ENCODE assay signal across 28 cellular contexts in genomic region chr2:96549466-96549785, GRCh38. TPM values are rescaled to one million over a fixed set of nuclear protein-coding genes. Genes with fewer than 3 reads are reported as not detected.
DNase-seq lines count a peak whose midpoint lies in the region; ATAC-seq, FAIRE-seq and TF ChIP-seq lines count a peak whose summit lies in the region.
"Had no signal": no experiment of that assay in that cellular context is flagged by ENCODE, and none has a peak within 500 bp of the region (broad histone marks: within the 10 kb centered on the region; RNA-seq: fewer than 3 reads in every experiment).

No MANE protein-coding gene starts in this region.

- in situ Hi-C loops in GM12878 (cut with MboI), result no loop called here

- ATAC-seq in A549 (peak in 1 of 2 experiments; percentile 5; a peak in 3 of 6 replicates), GM12878 (no peak)

- no peak for TF ChIP-seq POLR2A in A549 (IDR thresholded peaks at IDR 0.05; ENCODE audit: low read length)
- TF ChIP-seq POLR2A in GM12891 (IDR thresholded peaks at IDR 0.05; ENCODE audit: low read depth, low read length), result peak; percentile 67; the same call in 1 of the 2 replicates
- 0 out of 2 replicates have a peak, but pooled peaks have one; percentile 43 for TF ChIP-seq POLR2A in GM12878 (IDR thresholded peaks at IDR 0.05; ENCODE audit: low read depth, low read length)
- TF ChIP-seq POLR2A in sigmoid colon (IDR thresholded peaks at IDR 0.05), result no peak

- CTCF ChIA-PET in A549 (lab: Yijun Ruan, JAX) (interaction anchor here (0.8 to 12.0 kb wide), 60 partner anchors 10 to 563 kb away, joined by 3 to 186 read pairs (median 6); partner anchors contain the start of genes ANKRD36, ANKRD39, CNNM3 and CNNM4), GM12878 (lab: Yijun Ruan, JAX) (interaction anchor here (0.6 to 1.9 kb wide), 2 partner anchors 39 to 68 kb away, joined by 3 to 6 read pairs; no protein-coding TSS in a partner anchor)

- H3K27me3 ChIP-seq in GM12878 (replicated peaks in 1 of 2; ENCODE audit: control insufficient read depth in 2 of 2, insufficient read depth in 2 of 2, low read length in 1 of 2) (no peaks in the 10 kb centered on the region), sigmoid colon (no peaks in the 10 kb centered on the region)
- H3K27me3 ChIP-seq: BE2C, esophagus squamous epithelium, foreskin keratinocyte, heart right ventricle, pancreas, testis, vagina had no signal

- DNase-seq in A549 (ENCODE audit: low read depth in 1 of 2, low spot score in 1 of 2), result no peak
- no peak for DNase-seq in GM12891 (ENCODE audit: insufficient read length, low spot score)
- no peak for DNase-seq in GM12878 (ENCODE audit: low read depth, low spot score)
- peak; percentile 57 for DNase-seq in sigmoid colon
- no peak for DNase-seq in activated CD4-positive, alpha-beta T cell treated with anti-CD3 and anti-CD28 coated beads for 48 hours
- DNase-seq in iPS-NIHi7 (ENCODE audit: extremely low spot score), result no peak
- DNase-seq in amygdala (lab: John Stamatoyannopoulos, UW), result no peak
- DNase-seq in activated naive CD4-positive, alpha-beta T cell (lab: John Stamatoyannopoulos, UW), result no peak
- DNase-seq: activated CD4-positive, alpha-beta T cell treated with anti-CD3 and anti-CD28 coated beads, Interleukin-2, amount 10 ng/mL, durations not matched to agents 24 days and 14 days; activated naive CD4-positive, alpha-beta T cell treated with Interleukin-2 at 50 U/mL for 16 hours; BE2C; esophagus squamous epithelium; foreskin keratinocyte; heart right ventricle; left cardiac atrium; NCI-H1436; NCI-H2081 treated with DMSO at 0.1 percent for 48 hours; NCI-H345; nephron progenitor cell; retina; SHP77 treated with DMSO at 0.1 percent for 48 hours; stimulated activated CD4-positive, alpha-beta T cell treated with anti-CD3 and anti-CD28 coated beads, Interleukin-2, amount 100 ng/mL, for 24 hours had no signal

- H3K9me3 ChIP-seq in A549 (no peaks in the 10 kb centered on the region), GM12878 (replicated peaks; ENCODE audit: control insufficient read depth, insufficient read depth, low read length) (no peaks in the 10 kb centered on the region), sigmoid colon (no peaks in the 10 kb centered on the region)
- H3K9me3 ChIP-seq: BE2C, esophagus squamous epithelium, heart right ventricle, pancreas, testis, vagina had no signal

- H3K9ac ChIP-seq in GM12878 (ENCODE audit: control insufficient read depth, insufficient read depth, low read length), result no peak overlapping the region

- POLR2A ChIA-PET in A549 (lab: Yijun Ruan, JAX), result interaction anchor here (1.2 kb wide), 1 partner anchor 89 kb away, joined by 7 read pairs; the partner anchor contains the start of gene KANSL3
- POLR2A ChIA-PET in GM12878 (lab: Charles Lee), result no interaction called here

- intact Hi-C loops in GM12878 (cut with micrococcal nuclease; ENCODE audit: unreplicated experiment), result no loop called here
- intact Hi-C loops in sigmoid colon (cut with DNase I), result no loop called here

- H3K27ac ChIP-seq in A549 (peak overlapping the region in 1 of 2 experiments; percentile 88; a peak in 3 of 6 replicates), GM12878 (ENCODE audit: control insufficient read depth, insufficient read depth) (no peak overlapping the region), sigmoid colon (peak overlapping the region in 2 of 4 donors; percentile 3 to 14)
- H3K27ac ChIP-seq: foreskin keratinocyte, pancreas, testis, vagina had no signal

- H3K4me1 ChIP-seq in A549, result peaks cover 16% of the 10 kb centered on the region
- peaks cover 4% of the 10 kb centered on the region for H3K4me1 ChIP-seq in GM12878 (ENCODE audit: control insufficient read depth, insufficient read depth, low read length)
- H3K4me1 ChIP-seq in sigmoid colon, result peaks cover 0 to 11% (median 8%) of the 10 kb centered on the region in 4 donors
- H3K4me1 ChIP-seq: BE2C, foreskin keratinocyte, pancreas had no signal

- SMC1A ChIA-PET in GM12878 (lab: Charles Lee; ENCODE audit: uncharacterized antibody, unreplicated experiment), result no interaction called here

- TF ChIP-seq RAD21 in A549 (conservative IDR thresholded peaks at IDR 0.05 in 1 of 2, IDR thresholded peaks at IDR 0.05 in 1 of 2) (no peak), GM12878 (IDR thresholded peaks at IDR 0.05; ENCODE audit: insufficient read depth, low read depth, low read length) (no peak)

- FAIRE-seq in A549 (lab: Jason Lieb, UNC), result no peak
- FAIRE-seq in GM12891 (lab: Jason Lieb, UNC), result no peak
- FAIRE-seq in GM12878 (lab: Jason Lieb, UNC), result no peak
- FAIRE-seq: endometrium, pancreas, RCC 7860 had no signal

- H3K4me3 ChIP-seq in A549 (no peak overlapping the region), GM12878 (no peak overlapping the region), sigmoid colon (no peak overlapping the region)
- H3K4me3 ChIP-seq: esophagus squamous epithelium, heart right ventricle, pancreas, vagina had no signal

- H2AFZ ChIP-seq in GM12878 (ENCODE audit: control insufficient read depth, low read depth, low read length), result no peak overlapping the region

- RAD21 ChIA-PET in GM12878 (lab: Charles Lee; ENCODE audit: unreplicated experiment), result interaction anchor here (1.0 kb wide), 1 partner anchor 21 kb away, joined by 4 read pairs; no protein-coding TSS in a partner anchor

- TF ChIP-seq EP300 in A549 (IDR thresholded peaks at IDR 0.05) (no peak), GM12878 (IDR thresholded peaks at IDR 0.05; ENCODE audit: borderline replicate concordance in 1 of 2, control insufficient read depth in 1 of 2, low read depth in 2 of 2, low read length in 2 of 2) (no peak), sigmoid colon (IDR thresholded peaks at IDR 0.05) (no peak)

- H3K79me2 ChIP-seq in GM12878 (ENCODE audit: control insufficient read depth, insufficient read depth, low read length), result peaks cover 22% of the 10 kb centered on the region

- BruUV-seq in GM12878 (replicated peaks; lab: Mats Ljungman, UMichigan), result no TSS peak

- peak overlapping the region; percentile 64; the same call in 2 of the 3 replicates for H3K4me2 ChIP-seq in A549
- H3K4me2 ChIP-seq in GM12878 (ENCODE audit: control insufficient read depth, insufficient read depth), result no peak overlapping the region

- H3K36me3 ChIP-seq in GM12878 (ENCODE audit: control insufficient read depth in 2 of 2, insufficient read depth in 2 of 2, low read length in 1 of 2), result peaks cover 20 to 43% of the 10 kb centered on the region in 2 experiments
- peaks cover 6 to 61% (median 33%) of the 10 kb centered on the region in 4 donors for H3K36me3 ChIP-seq in sigmoid colon
- H3K36me3 ChIP-seq: BE2C, pancreas had no signal

- TF ChIP-seq CTCF in A549 (IDR thresholded peaks at IDR 0.05), result no peak
- no peak for TF ChIP-seq CTCF in GM12878 (IDR thresholded peaks at IDR 0.05 in 2 of 3, conservative IDR thresholded peaks at IDR 0.05 in 1 of 3; ENCODE audit: control insufficient read depth in 2 of 3, extremely low read depth in 1 of 3, insufficient read depth in 1 of 3, low read depth in 3 of 3, low read length in 3 of 3)
- TF ChIP-seq CTCF in sigmoid colon (IDR thresholded peaks at IDR 0.05), result no peak

- H4K20me1 ChIP-seq in GM12878 (ENCODE audit: control insufficient read depth, insufficient read depth), result peaks cover 9% of the 10 kb centered on the region

- WGBS in A549 (ENCODE audit: missing lambda C conversion rate), result 78% methylated on average over 4 of the region's 4 CpGs
- 82% methylated on average over 4 of the region's 4 CpGs for WGBS in GM12878 (ENCODE audit: insufficient coverage, insufficient replicate concordance, low lambda C conversion rate, missing lambda C conversion rate)
- WGBS in sigmoid colon, 2 donors, result 74 to 86% methylated on average over 4 of the region's 4 CpGs

RNA-seq across cellular contexts. Expression of gene ARID5A, which starts 12.9 kb away (rescaled TPM):
- 1.2 and 1.5 TPM in 2 replicates for polyA plus RNA-seq in A549 (2011; rRNA removed)
- 3.5 and 4.8 TPM in 2 replicates for polyA plus RNA-seq in A549 (2012; cell fraction: cytosol; rRNA removed)
- 7.4 and 9.1 TPM in 2 replicates for polyA plus RNA-seq in A549 (2012; cell fraction: nucleus; rRNA removed)
- 4.0 to 4.4 TPM (median 4.2 TPM) in 3 replicates for polyA plus RNA-seq in A549 (2017; fragmentation: RNase III; extraction: RNeasy Plus Mini Kit Qiagen cat#74134 plus additional on column Dnase treatment)
- 0.79 and 1.6 TPM in 2 replicates for polyA minus RNA-seq in A549 (2011; rRNA and poly(A)+ RNA removed)
- 54.4 TPM for polyA plus RNA-seq in GM12891 (2012; ENCODE audit: low read depth, missing spikeins)
- 85.2 and 91.3 TPM in 2 replicates for total RNA-seq in GM12878 (2013; cell fraction: nucleolus; rRNA removed)
- 46.2 and 46.8 TPM in 2 replicates for total RNA-seq in GM12878 (2014; rRNA removed)
- total RNA-seq in GM12878 (2014; rRNA removed; fragmentation: Illumina TruSeq; extraction: Trizol), result 22.2 and 25.3 TPM in 2 replicates
- 82.7 and 87.9 TPM in 2 replicates for total RNA-seq in GM12878 (2021)
- polyA plus RNA-seq in GM12878 (2011; ENCODE audit: low read depth), result 16.0 TPM
- polyA plus RNA-seq in GM12878 (2011; rRNA removed), result 13.3 and 28.5 TPM in 2 replicates
- 39.3 and 54.4 TPM in 2 replicates for polyA plus RNA-seq in GM12878 (2011; cell fraction: cytosol; rRNA removed)
- 160 and 161 TPM in 2 replicates for polyA plus RNA-seq in GM12878 (2011; cell fraction: nucleus; rRNA removed)
- polyA plus RNA-seq in GM12878 (2012), result 47.3 and 50.2 TPM in 2 replicates
- 3.1 and 18.1 TPM in 2 replicates for polyA plus RNA-seq in GM12878 (2014; fragmentation: Illumina TruSeq; extraction: Trizol)
- polyA plus RNA-seq in GM12878 (2014; fragmentation: Nextera tagmentation; extraction: Ambion mirVana), result 1 to 10 TPM in 1 of 2 experiments, under 1 TPM in 1; 0.76 to 3.8 TPM
- polyA plus RNA-seq in GM12878 (2014; rRNA removed), result 79.3 and 83.3 TPM in 2 replicates
- 10 to 100 TPM; 76.2 to 87.1 TPM for polyA plus RNA-seq in GM12878 (2016; fragmentation: Nextera tagmentation; extraction: Ambion mirVana)
- polyA minus RNA-seq in GM12878 (2011; rRNA and poly(A)+ RNA removed), result 12.7 and 34.9 TPM in 2 replicates
- 26.1 and 28.5 TPM in 2 replicates for polyA minus RNA-seq in GM12878 (2011; cell fraction: cytosol; rRNA and poly(A)+ RNA removed)
- polyA minus RNA-seq in GM12878 (2011; cell fraction: nucleus; rRNA and poly(A)+ RNA removed), result 22.6 and 34.3 TPM in 2 replicates
- total RNA-seq in sigmoid colon, result 100 to 1,000 TPM in 1 of 4 donors, 10 to 100 TPM in 3; 14.3 to 179 (median 30.4) TPM
- polyA plus RNA-seq in sigmoid colon, result 10 to 100 TPM in 1 of 3 donors, 1 to 10 TPM in 2; 7.8 to 29.0 (median 9.5) TPM

RNA-seq across cellular contexts. Expression of gene NEURL3, which starts 44.3 kb away (rescaled TPM):
- 0.20 and 0.28 TPM in 2 replicates for polyA plus RNA-seq in A549 (2011; rRNA removed)
- 0.81 and 1.4 TPM in 2 replicates for polyA plus RNA-seq in A549 (2012; cell fraction: cytosol; rRNA removed)
- 1.2 and 2.5 TPM in 2 replicates for polyA plus RNA-seq in A549 (2012; cell fraction: nucleus; rRNA removed)
- polyA plus RNA-seq in A549 (2017; fragmentation: RNase III; extraction: RNeasy Plus Mini Kit Qiagen cat#74134 plus additional on column Dnase treatment), result 0.44 to 0.60 TPM (median 0.51 TPM) in 3 replicates
- 0.17 TPM in 1 of 2 replicates, not detected in the other for polyA minus RNA-seq in A549 (2011; rRNA and poly(A)+ RNA removed)
- polyA plus RNA-seq in GM12891 (2012; ENCODE audit: low read depth, missing spikeins), result 0.60 TPM
- 2.2 and 2.9 TPM in 2 replicates for total RNA-seq in GM12878 (2013; cell fraction: nucleolus; rRNA removed)
- 0.85 and 0.98 TPM in 2 replicates for total RNA-seq in GM12878 (2014; rRNA removed)
- total RNA-seq in GM12878 (2014; rRNA removed; fragmentation: Illumina TruSeq; extraction: Trizol), result 0.09 and 0.31 TPM in 2 replicates
- 0.44 and 0.72 TPM in 2 replicates for total RNA-seq in GM12878 (2021)
- polyA plus RNA-seq in GM12878 (2011; ENCODE audit: low read depth), result 0.16 TPM
- polyA plus RNA-seq in GM12878 (2011; rRNA removed), result 4.4 and 6.3 TPM in 2 replicates
- polyA plus RNA-seq in GM12878 (2011; cell fraction: cytosol; rRNA removed), result 6.6 and 7.9 TPM in 2 replicates
- polyA plus RNA-seq in GM12878 (2011; cell fraction: nucleus; rRNA removed), result 7.3 and 12.0 TPM in 2 replicates
- 0.42 and 0.72 TPM in 2 replicates for polyA plus RNA-seq in GM12878 (2012)
- 0.10 TPM in 1 of 2 replicates, not detected in the other for polyA plus RNA-seq in GM12878 (2014; fragmentation: Illumina TruSeq; extraction: Trizol)
- under 1 TPM; 0.03 to 0.07 TPM for polyA plus RNA-seq in GM12878 (2014; fragmentation: Nextera tagmentation; extraction: Ambion mirVana)
- 0.39 and 0.51 TPM in 2 replicates for polyA plus RNA-seq in GM12878 (2014; rRNA removed)
- polyA plus RNA-seq in GM12878 (2016; fragmentation: Nextera tagmentation; extraction: Ambion mirVana), result under 1 TPM; 0.55 to 0.79 TPM
- polyA minus RNA-seq in GM12878 (2011; rRNA and poly(A)+ RNA removed), result 1.9 and 2.2 TPM in 2 replicates
- polyA minus RNA-seq in GM12878 (2011; cell fraction: cytosol; rRNA and poly(A)+ RNA removed), result 0.52 and 1.2 TPM in 2 replicates
- polyA minus RNA-seq in GM12878 (2011; cell fraction: nucleus; rRNA and poly(A)+ RNA removed), result 0.96 and 1.3 TPM in 2 replicates
- total RNA-seq in sigmoid colon, result under 1 TPM in 1 of 4 donors, not detected in 3; 0.36 TPM
- 1 to 10 TPM; 3.5 to 6.4 (median 3.6) TPM for polyA plus RNA-seq in sigmoid colon
- total RNA-seq: esophagus squamous epithelium, foreskin keratinocyte, H9 had no signal
- polyA plus RNA-seq: foreskin keratinocyte had no signal

Comparison
In these comparisons a context has a peak if more than half of its experiments do, and no peak if none do; other contexts are left out.
1. POLR2A ChIP-seq: peak in GM12891 (single experiment) and GM12878 (single experiment); none in A549 (single experiment) and sigmoid colon (0 of 2).
2. Of the 24 proteins assayed by ChIP-seq in both GM12878 and A549: peak only in GM12878: POLR2A; only in A549: none; in both: none; in neither: 23.